22 cellular contexts compared by ENCODE assay signal in the genomic region with DNA sequence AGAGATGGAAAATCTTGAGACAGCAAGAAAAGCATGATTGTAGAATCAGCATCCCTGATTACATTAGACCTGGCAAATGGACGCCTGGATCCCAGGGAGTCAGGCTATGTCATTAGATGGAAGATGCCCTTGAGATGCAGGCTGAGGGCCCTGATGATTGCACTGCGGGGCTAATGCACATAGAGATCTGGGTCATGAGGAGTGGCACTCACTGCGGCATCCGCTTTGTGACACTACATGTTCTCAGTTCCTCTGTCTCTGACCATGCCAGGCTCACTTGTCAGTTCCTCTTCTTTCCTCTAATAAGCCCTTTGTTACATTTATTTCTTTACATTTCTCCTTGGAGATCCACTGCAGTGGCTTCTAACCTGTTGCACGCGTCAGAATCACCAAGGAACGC.
DNase-seq lines count a peak whose midpoint lies in the region; ATAC-seq, FAIRE-seq and TF ChIP-seq lines count a peak whose summit lies in the region.
"Had no signal": no experiment of that assay in that cellular context is flagged by ENCODE, and none has a peak within 500 bp of the region (broad histone marks: within the 10 kb centered on the region; RNA-seq: fewer than 3 reads in every experiment).

No MANE protein-coding gene starts in this region.

- H3K36me3 Mint-ChIP-seq in stimulated activated memory B cell treated with anti-CD40 and anti-IgM and Interleukin-4, amounts not matched to agents 10 μg/mL and 1 μg/mL and 100 μg/mL, for 72 hours: no peaks in the 10 kb centered on the region
- no peaks in the 10 kb centered on the region for H3K36me3 Mint-ChIP-seq in activated T-cell treated with anti-CD3 and anti-CD28 coated beads, Interleukin-2, amount 50 U/mL, for 72 hours (ENCODE audit: insufficient read depth in 2 of 2)

- no peaks in the 10 kb centered on the region for H3K36me3 ChIP-seq in bronchial epithelial cell (ENCODE audit: control insufficient read depth, insufficient read depth, low read length)
- H3K36me3 ChIP-seq: BLaER1 treated with 17β-estradiol and CSF1 and Interleukin-3, amounts not matched to agents 10 nM and 100 nM had no signal

- peaks cover 8% of the 10 kb centered on the region for H3K4me1 Mint-ChIP-seq in stimulated activated memory B cell treated with anti-CD40 and anti-IgM and Interleukin-4, amounts not matched to agents 10 μg/mL and 1 μg/mL and 100 μg/mL, for 72 hours
- H3K4me1 Mint-ChIP-seq in activated T-cell treated with anti-CD3 and anti-CD28 coated beads, Interleukin-2, amount 50 U/mL, for 72 hours (ENCODE audit: low read depth): no peaks in the 10 kb centered on the region
- H3K4me1 Mint-ChIP-seq: T-cell had no signal

- H3K4me3 Mint-ChIP-seq in stimulated activated memory B cell treated with anti-CD40 and anti-IgM and Interleukin-4, amounts not matched to agents 10 μg/mL and 1 μg/mL and 100 μg/mL, for 72 hours: no peak overlapping the region
- H3K4me3 Mint-ChIP-seq in activated T-cell treated with anti-CD3 and anti-CD28 coated beads, Interleukin-2, amount 50 U/mL, for 72 hours: no peak overlapping the region
- H3K4me3 Mint-ChIP-seq: T-cell had no signal

- no peaks in the 10 kb centered on the region for H3K9me3 Mint-ChIP-seq in stimulated activated memory B cell treated with anti-CD40 and anti-IgM and Interleukin-4, amounts not matched to agents 10 μg/mL and 1 μg/mL and 100 μg/mL, for 72 hours
- no peaks in the 10 kb centered on the region for H3K9me3 Mint-ChIP-seq in activated T-cell treated with anti-CD3 and anti-CD28 coated beads, Interleukin-2, amount 50 U/mL, for 72 hours
- H3K9me3 Mint-ChIP-seq: T-cell had no signal

- H3K27me3 ChIP-seq in bronchial epithelial cell (ENCODE audit: control insufficient read depth, insufficient read depth, low read length): no peaks in the 10 kb centered on the region
- H3K27me3 ChIP-seq: BLaER1 treated with 17β-estradiol and CSF1 and Interleukin-3, amounts not matched to agents 10 nM and 100 nM had no signal

- H3K27me3 Mint-ChIP-seq in stimulated activated memory B cell treated with anti-CD40 and anti-IgM and Interleukin-4, amounts not matched to agents 10 μg/mL and 1 μg/mL and 100 μg/mL, for 72 hours: no peaks in the 10 kb centered on the region
- H3K27me3 Mint-ChIP-seq in activated T-cell treated with anti-CD3 and anti-CD28 coated beads, Interleukin-2, amount 50 U/mL, for 72 hours (ENCODE audit: low read depth): no peaks in the 10 kb centered on the region
- H3K27me3 Mint-ChIP-seq: T-cell had no signal

- DNase-seq in GM18507 (ENCODE audit: extremely low spot score, insufficient read length, low read depth): no peak
- DNase-seq in NOMO-1 treated with DMSO at 0.1 percent for 48 hours (lab: John Stamatoyannopoulos, UW; ENCODE audit: unreplicated experiment): peak; percentile 80
- no peak for DNase-seq in bronchial epithelial cell (ENCODE audit: low read depth)
- no peak for DNase-seq in NCI-H1694 (lab: John Stamatoyannopoulos, UW)
- DNase-seq in activated T-cell treated with anti-CD3 and anti-CD28 coated beads, Interleukin-2, amount 50 U/mL, for 72 hours: no peak
- DNase-seq: DMS79 treated with DMSO at 0.1 percent for 48 hours, GOT3, MM.1S, NCI-H1417 treated with DMSO at 0.1 percent for 48 hours, NCI-H1930, NCI-H226, NCI-H524, NCI-H82, T-cell had no signal

- H3K4me3 ChIP-seq in bronchial epithelial cell (ENCODE audit: low read depth, low read length): no peak overlapping the region
- H3K4me3 ChIP-seq: BLaER1 treated with 17β-estradiol and CSF1 and Interleukin-3, amounts not matched to agents 10 nM and 100 nM; SK-N-MC had no signal

- no peak for TF ChIP-seq CTCF in bronchial epithelial cell (IDR thresholded peaks at IDR 0.05; ENCODE audit: insufficient read depth, low read length, severe bottlenecking)

- peak; percentile 70 for ATAC-seq in stimulated activated memory B cell treated with anti-CD40 and anti-IgM and Interleukin-4, amounts not matched to agents 10 μg/mL and 1 μg/mL and 100 μg/mL, for 72 hours
- no peak for ATAC-seq in activated T-cell treated with anti-CD3 and anti-CD28 coated beads, Interleukin-2, amount 50 U/mL, for 72 hours (replicated peaks in 1 of 2)
- ATAC-seq in HG03095 (IDR thresholded peaks at IDR 0.05; ENCODE audit: unreplicated experiment): no peak
- ATAC-seq: HCT116, Panc1, Right ventricle myocardium inferior, T-cell had no signal

- FAIRE-seq in GM18507 (lab: Jason Lieb, UNC) (peak; percentile 31), bronchial epithelial cell (lab: Jason Lieb, UNC) (peak; percentile 40)
- FAIRE-seq: GM19239 had no signal

- no peak overlapping the region for H3K27ac Mint-ChIP-seq in stimulated activated memory B cell treated with anti-CD40 and anti-IgM and Interleukin-4, amounts not matched to agents 10 μg/mL and 1 μg/mL and 100 μg/mL, for 72 hours
- no peak overlapping the region for H3K27ac Mint-ChIP-seq in activated T-cell treated with anti-CD3 and anti-CD28 coated beads, Interleukin-2, amount 50 U/mL, for 72 hours
- H3K27ac Mint-ChIP-seq: T-cell had no signal
